ENCODE assay signal across 17 cellular contexts in genomic region chr20:62449951-62450815, GRCh38. TPM values are rescaled to one million over a fixed set of nuclear protein-coding genes. Genes with fewer than 3 reads are reported as not detected.
A peak's percentile ranks its signal among the peaks of the same experiment; 100 is the strongest.
DNase-seq lines count a peak whose midpoint lies in the region; ATAC-seq and TF ChIP-seq lines count a peak whose summit lies in the region.
"Had no signal": no experiment of that assay in that cellular context is flagged by ENCODE, and none has a peak within 500 bp of the region (broad histone marks: within the 10 kb centered on the region; RNA-seq: fewer than 3 reads in every experiment).

No MANE protein-coding gene starts in this region.

- peak in 1 of 2 donors; percentile 9 for TF ChIP-seq POLR2A in Peyer's patch (IDR thresholded peaks at IDR 0.05)

- H3K4me1 ChIP-seq in right atrium auricular region (no peaks in the 10 kb centered on the region), Peyer's patch (peaks cover 0 to 22% (median 0%) of the 10 kb centered on the region in 4 donors), heart right ventricle (peaks cover 0 to 3% (median 0%) of the 10 kb centered on the region in 9 donors)

- no peaks in the 10 kb centered on the region for H3K36me3 Mint-ChIP-seq in type B pancreatic cell
- H3K36me3 Mint-ChIP-seq in activated CD4-positive, alpha-beta T cell treated with anti-CD3 and anti-CD28 coated beads, Interleukin-2, amount 10 ng/mL, durations not matched to agents 7 days and 5 days (ENCODE audit: low read depth): no peaks in the 10 kb centered on the region

- intact Hi-C loops in Right ventricle myocardium inferior (cut with DNase I) (no loop called here), heart right ventricle (cut with DNase I) (no loop called here)

- H3K27ac ChIP-seq in right atrium auricular region: no peak overlapping the region
- peak overlapping the region in 3 of 4 donors; percentile 36 to 90 (median 68) for H3K27ac ChIP-seq in Peyer's patch
- no peak overlapping the region for H3K27ac ChIP-seq in heart right ventricle
- H3K27ac ChIP-seq: neutrophil had no signal

- no peak overlapping the region for H3K4me3 ChIP-seq in right atrium auricular region
- peak overlapping the region in 1 of 4 donors; percentile 11 for H3K4me3 ChIP-seq in Peyer's patch
- H3K4me3 ChIP-seq in heart right ventricle: no peak overlapping the region

- peak; percentile 40 for ATAC-seq in Right ventricle myocardium inferior
- ATAC-seq in heart right ventricle: peak; percentile 57 to 73 (median 61)
- no peak for ATAC-seq in GM19023 (IDR thresholded peaks at IDR 0.05; ENCODE audit: unreplicated experiment)

- peaks cover 6% of the 10 kb centered on the region for H3K4me1 Mint-ChIP-seq in type B pancreatic cell (ENCODE audit: unreplicated experiment)
- no peaks in the 10 kb centered on the region for H3K4me1 Mint-ChIP-seq in activated CD4-positive, alpha-beta T cell treated with anti-CD3 and anti-CD28 coated beads, Interleukin-2, amount 10 ng/mL, durations not matched to agents 7 days and 5 days

- TF ChIP-seq CTCF in right atrium auricular region (IDR thresholded peaks at IDR 0.05): no peak
- peak in 4 of 6 experiments; percentile 29 to 83 (median 81) for TF ChIP-seq CTCF in Peyer's patch (IDR thresholded peaks at IDR 0.05)
- TF ChIP-seq CTCF in heart right ventricle (IDR thresholded peaks at IDR 0.05): no peak
- peak; percentile 35 for TF ChIP-seq CTCF in type B pancreatic cell (conservative IDR thresholded peaks at IDR 0.05)

- no peak overlapping the region for H3K27ac Mint-ChIP-seq in type B pancreatic cell
- no peak overlapping the region for H3K27ac Mint-ChIP-seq in activated CD4-positive, alpha-beta T cell treated with anti-CD3 and anti-CD28 coated beads, Interleukin-2, amount 10 ng/mL, durations not matched to agents 7 days and 5 days
- H3K27ac Mint-ChIP-seq: stimulated activated naive CD8-positive, alpha-beta T cell treated with anti-CD3 and anti-CD28 coated beads, Interleukin-15, Interleukin-2, amounts not matched to agents 100 ng/mL and 50 ng/mL, for 24 hours had no signal

- CTCF ChIA-PET in activated CD4-positive, alpha-beta T cell treated with anti-CD3 and anti-CD28 coated beads, Interleukin-2, amount 10 ng/mL, durations not matched to agents 7 days and 5 days (lab: Charles Lee): no interaction called here

- H3K36me3 ChIP-seq in right atrium auricular region (no peaks in the 10 kb centered on the region), Peyer's patch (no peaks in the 10 kb centered on the region), heart right ventricle (no peaks in the 10 kb centered on the region)
- H3K36me3 ChIP-seq: neutrophil had no signal

- DNase-seq in Right ventricle myocardium inferior (ENCODE audit: missing footprints) (no peak), right atrium auricular region (ENCODE audit: low spot score) (no peak), Peyer's patch (peak in 2 of 3 donors; percentile 82 to 84), heart right ventricle (peak; percentile 17 to 44), type B pancreatic cell (ENCODE audit: extremely low spot score, unreplicated experiment) (no peak)
- no peak for DNase-seq in activated CD4-positive, alpha-beta T cell treated with anti-CD3 and anti-CD28 coated beads, Interleukin-2, amount 10 ng/mL, durations not matched to agents 7 days and 5 days
- no peak for DNase-seq in activated CD8-positive, alpha-beta memory T cell treated with anti-CD3 and anti-CD28 coated beads, Interleukin-2, amount 50 U/mL, for 4 hours
- DNase-seq: activated gamma-delta T cell; NCI-H2029; NK-92 treated with Interleukin-12 subunit alpha and Interleukin-12 subunit beta, amount 100 ng/mL, for 24 hours had no signal

- H3K4me3 Mint-ChIP-seq in type B pancreatic cell: no peak overlapping the region
- H3K4me3 Mint-ChIP-seq in activated CD4-positive, alpha-beta T cell treated with anti-CD3 and anti-CD28 coated beads, Interleukin-2, amount 10 ng/mL, durations not matched to agents 7 days and 5 days: no peak overlapping the region
- H3K4me3 Mint-ChIP-seq: stimulated activated naive CD8-positive, alpha-beta T cell treated with anti-CD3 and anti-CD28 coated beads, Interleukin-15, Interleukin-2, amounts not matched to agents 100 ng/mL and 50 ng/mL, for 24 hours had no signal

- H3K9me3 ChIP-seq in right atrium auricular region (no peaks in the 10 kb centered on the region), Peyer's patch (no peaks in the 10 kb centered on the region), heart right ventricle (no peaks in the 10 kb centered on the region)
- H3K9me3 ChIP-seq: neutrophil had no signal

- H3K27me3 Mint-ChIP-seq in type B pancreatic cell: peaks cover 3% of the 10 kb centered on the region
- H3K27me3 Mint-ChIP-seq in activated CD4-positive, alpha-beta T cell treated with anti-CD3 and anti-CD28 coated beads, Interleukin-2, amount 10 ng/mL, durations not matched to agents 7 days and 5 days: no peaks in the 10 kb centered on the region
- H3K27me3 Mint-ChIP-seq: stimulated activated naive CD8-positive, alpha-beta T cell treated with anti-CD3 and anti-CD28 coated beads, Interleukin-15, Interleukin-2, amounts not matched to agents 100 ng/mL and 50 ng/mL, for 24 hours had no signal

- POLR2A ChIA-PET in activated CD4-positive, alpha-beta T cell treated with anti-CD3 and anti-CD28 coated beads, Interleukin-2, amount 10 ng/mL, durations not matched to agents 7 days and 5 days (lab: Charles Lee): no interaction called here

- H3K27me3 ChIP-seq in right atrium auricular region (no peaks in the 10 kb centered on the region), Peyer's patch (no peaks in the 10 kb centered on the region), heart right ventricle (peaks cover 0 to 60% (median 27%) of the 10 kb centered on the region in 7 donors)

- 58 to 60% methylated on average over 28 of the region's 28 CpGs for WGBS in heart right ventricle, 2 donors

- H3K9me3 Mint-ChIP-seq in type B pancreatic cell: no peaks in the 10 kb centered on the region
- no peaks in the 10 kb centered on the region for H3K9me3 Mint-ChIP-seq in activated CD4-positive, alpha-beta T cell treated with anti-CD3 and anti-CD28 coated beads, Interleukin-2, amount 10 ng/mL, durations not matched to agents 7 days and 5 days
- H3K9me3 Mint-ChIP-seq: stimulated activated naive CD8-positive, alpha-beta T cell treated with anti-CD3 and anti-CD28 coated beads, Interleukin-15, Interleukin-2, amounts not matched to agents 100 ng/mL and 50 ng/mL, for 24 hours had no signal

RNA-seq across cellular contexts. Expression of gene RBBP8NL, which starts 22.8 kb away (rescaled TPM):
- not detected for total RNA-seq in Right ventricle myocardium inferior
- not detected for total RNA-seq in right atrium auricular region
- total RNA-seq in Peyer's patch: 10 to 100 TPM in 3 of 4 donors, 1 to 10 TPM in 1; 6.6 to 26.7 (median 13.4) TPM
- total RNA-seq in heart right ventricle: not detected
- polyA plus RNA-seq in heart right ventricle: not detected
- 7.3 and 17.9 TPM in 2 replicates for total RNA-seq in type B pancreatic cell (ENCODE audit: low replicate concordance)
- not detected for total RNA-seq in activated CD4-positive, alpha-beta T cell treated with anti-CD3 and anti-CD28 coated beads, Interleukin-2, amount 10 ng/mL, durations not matched to agents 7 days and 5 days
- total RNA-seq: LHCN-M2, lung microvascular endothelial cell, skeletal muscle tissue had no signal

RNA-seq across cellular contexts. Expression of gene GATA5, which starts 25.6 kb away (rescaled TPM):
- 1.7 TPM for total RNA-seq in Right ventricle myocardium inferior
- total RNA-seq in right atrium auricular region: 1 to 10 TPM; 6.9 to 9.6 TPM
- total RNA-seq in Peyer's patch: 10 to 100 TPM in 3 of 4 donors, 1 to 10 TPM in 1; 1.7 to 48.3 (median 39.5) TPM
- 1 to 10 TPM in 2 of 10 donors, under 1 TPM in 8; 0.11 to 5.1 (median 0.60) TPM for total RNA-seq in heart right ventricle
- polyA plus RNA-seq in heart right ventricle: 1 to 10 TPM in 1 of 2 donors, under 1 TPM in 1; 0.30 to 1.2 TPM
- 10.8 and 12.8 TPM in 2 replicates for total RNA-seq in type B pancreatic cell (ENCODE audit: low replicate concordance)
- total RNA-seq in activated CD4-positive, alpha-beta T cell treated with anti-CD3 and anti-CD28 coated beads, Interleukin-2, amount 10 ng/mL, durations not matched to agents 7 days and 5 days: not detected
- total RNA-seq: astrocyte, LHCN-M2, lung microvascular endothelial cell had no signal

RNA-seq across cellular contexts. Expression of gene CABLES2, which starts 43.1 kb away (rescaled TPM):
- total RNA-seq in Right ventricle myocardium inferior: 18.1 TPM
- 10 to 100 TPM; 10.8 to 17.7 TPM for total RNA-seq in right atrium auricular region
- total RNA-seq in Peyer's patch: 10 to 100 TPM in 2 of 4 donors, 1 to 10 TPM in 2; 7.2 to 33.8 (median 11.1) TPM
- total RNA-seq in heart right ventricle: 10 to 100 TPM in 2 of 10 donors, 1 to 10 TPM in 8; 5.6 to 11.9 (median 8.0) TPM
- polyA plus RNA-seq in heart right ventricle: 1 to 10 TPM; 2.9 to 6.9 TPM
- total RNA-seq in type B pancreatic cell (ENCODE audit: low replicate concordance): 11.7 and 18.4 TPM in 2 replicates
- total RNA-seq in activated CD4-positive, alpha-beta T cell treated with anti-CD3 and anti-CD28 coated beads, Interleukin-2, amount 10 ng/mL, durations not matched to agents 7 days and 5 days: 10 to 100 TPM; 19.1 to 22.5 TPM

Comparison
In these comparisons a context has a peak if more than half of its experiments do, and no peak if none do; other contexts are left out.
1. DNase-seq: peak in Peyer's patch (2 of 3) and heart right ventricle (2 of 2); none in Right ventricle myocardium inferior (single experiment), right atrium auricular region (single experiment), type B pancreatic cell (single experiment), activated CD4-positive, alpha-beta T cell treated with anti-CD3 and anti-CD28 coated beads, Interleukin-2, amount 10 ng/mL, durations not matched to agents 7 days and 5 days (single experiment) and activated CD8-positive, alpha-beta memory T cell treated with anti-CD3 and anti-CD28 coated beads, Interleukin-2, amount 50 U/mL, for 4 hours (single experiment).
2. H3K27ac ChIP-seq: peak in Peyer's patch (3 of 4); none in right atrium auricular region (0 of 2) and heart right ventricle (0 of 10).
3. CTCF ChIP-seq: peak in Peyer's patch (4 of 6) and type B pancreatic cell (single experiment); none in right atrium auricular region (0 of 2) and heart right ventricle (0 of 9).